In genomic region chr9:23598994-23599393, GRCh38 we compare ENCODE assay signal across 26 cellular contexts.
DNase-seq lines count a peak whose midpoint lies in the region; ATAC-seq and TF ChIP-seq lines count a peak whose summit lies in the region.
"Had no signal": no experiment of that assay in that cellular context is flagged by ENCODE, and none has a peak within 500 bp of the region (broad histone marks: within the 10 kb centered on the region; RNA-seq: fewer than 3 reads in every experiment).

No MANE protein-coding gene starts in this region.

- no peaks in the 10 kb centered on the region for H4K20me1 ChIP-seq in smooth muscle cell (ENCODE audit: low read depth)

- H3K36me3 ChIP-seq in lower lobe of right lung = no peaks in the 10 kb centered on the region
- H3K36me3 ChIP-seq in smooth muscle cell (ENCODE audit: low read depth) = no peaks in the 10 kb centered on the region
- H3K36me3 ChIP-seq: right atrium auricular region, upper lobe of left lung had no signal

- no peaks in the 10 kb centered on the region for H3K4me1 ChIP-seq in lower lobe of right lung
- H3K4me1 ChIP-seq in smooth muscle cell (ENCODE audit: low read depth) = no peaks in the 10 kb centered on the region
- H3K4me1 ChIP-seq: Caco-2, right atrium auricular region, upper lobe of left lung had no signal

- H3K27ac ChIP-seq in lower lobe of right lung (no peak overlapping the region), smooth muscle cell (ENCODE audit: low read depth) (no peak overlapping the region)
- H3K27ac ChIP-seq: KMS-11, right atrium auricular region, upper lobe of left lung had no signal

- H2AFZ ChIP-seq in smooth muscle cell (ENCODE audit: low read depth) = no peak overlapping the region

- H3K4me3 ChIP-seq in epithelial cell of esophagus (ENCODE audit: low read length) (no peak overlapping the region), lower lobe of right lung (no peak overlapping the region), smooth muscle cell (no peak overlapping the region)
- H3K4me3 ChIP-seq: GM12878, right atrium auricular region, upper lobe of left lung had no signal

- ATAC-seq in lower lobe of right lung = peak; percentile 42 to 70
- ATAC-seq in HG02759 (IDR thresholded peaks at IDR 0.05; ENCODE audit: unreplicated experiment) = no peak
- ATAC-seq: activated CD4-positive, alpha-beta T cell treated with anti-CD3 and anti-CD28 coated beads for 36 hours; GM12878; natural killer cell treated with Interleukin-12 subunit alpha and Interleukin-12 subunit beta and Interleukin-15 and Interleukin-18, amount 100 ng/mL, for 72 hours; SK-N-SH treated with all-trans-retinoic acid at 6 μM for 48 hours; T-helper 17 cell had no signal

- H3K27me3 ChIP-seq in lower lobe of right lung (ENCODE audit: low read depth) = no peaks in the 10 kb centered on the region
- no peaks in the 10 kb centered on the region for H3K27me3 ChIP-seq in smooth muscle cell (ENCODE audit: low read depth)
- H3K27me3 ChIP-seq: right atrium auricular region, upper lobe of left lung had no signal

- intact Hi-C loops in lower lobe of right lung (cut with DNase I) = no loop called here

- WGBS in smooth muscle cell (ENCODE audit: low lambda C conversion rate) = 84% methylated on average over 2 of the region's 2 CpGs

- no peak overlapping the region for H3K4me2 ChIP-seq in smooth muscle cell
- H3K4me2 ChIP-seq: KMS-11 had no signal

- H3K9me3 ChIP-seq in lower lobe of right lung (no peaks in the 10 kb centered on the region), smooth muscle cell (replicated peaks; ENCODE audit: low read depth) (no peaks in the 10 kb centered on the region)
- H3K9me3 ChIP-seq: Caco-2, right atrium auricular region, upper lobe of left lung had no signal

- no peaks in the 10 kb centered on the region for H3K79me2 ChIP-seq in smooth muscle cell (ENCODE audit: low read depth)

- H3F3A ChIP-seq in smooth muscle cell (ENCODE audit: low read depth) = peaks cover 3% of the 10 kb centered on the region

- H3K9ac ChIP-seq in smooth muscle cell (ENCODE audit: low read depth) = no peak overlapping the region
- H3K9ac ChIP-seq: KMS-11 had no signal

- DNase-seq in DMS53 treated with DMSO at 0.1 percent for 48 hours (lab: John Stamatoyannopoulos, UW; ENCODE audit: unreplicated experiment) (peak; percentile 92), NCI-H526 treated with DMSO at 0.1 percent for 48 hours (lab: John Stamatoyannopoulos, UW) (peak; percentile 58), epithelial cell of esophagus (ENCODE audit: low read depth) (peak; percentile 85), lower lobe of right lung (no peak), GF-D8 (lab: John Stamatoyannopoulos, UW) (no peak), smooth muscle cell (lab: John Stamatoyannopoulos, UW; ENCODE audit: unreplicated experiment) (no peak)
- DNase-seq: activated CD4-positive, alpha-beta T cell treated with anti-CD3 and anti-CD28 coated beads for 36 hours; activated effector memory CD4-positive, alpha-beta T cell treated with Interleukin-2 at 50 U/mL for 16 hours; activated naive CD8-positive, alpha-beta T cell treated with anti-CD3 and anti-CD28 coated beads for 36 hours; activated T-cell treated with anti-CD3 and anti-CD28 coated beads for 4 hours; aorta; C1 segment of cervical spinal cord; Caco-2; central memory CD4-positive, alpha-beta T cell; MV-4-11; NCI-H1694 treated with DMSO at 0.1 percent for 48 hours; NCI-H82; stimulated activated CD4-positive, alpha-beta T cell treated with anti-CD3 and anti-CD28 coated beads, Interleukin-4, amount 100 ng/mL, for 1 hour; T-helper 17 cell; upper lobe of left lung had no signal

- TF ChIP-seq CTCF in epithelial cell of esophagus (IDR thresholded peaks at IDR 0.05; ENCODE audit: insufficient read depth, low read depth, low read length, missing control alignments) (no peak), lower lobe of right lung (IDR thresholded peaks at IDR 0.05) (no peak), smooth muscle cell (IDR thresholded peaks at IDR 0.05; ENCODE audit: borderline replicate concordance, insufficient read depth, poor library complexity, severe bottlenecking) (no peak)

Comparison
In these comparisons a context has a peak if more than half of its experiments do, and no peak if none do; other contexts are left out.
1. DNase-seq: peak in DMS53 treated with DMSO at 0.1 percent for 48 hours (single experiment), NCI-H526 treated with DMSO at 0.1 percent for 48 hours (single experiment) and epithelial cell of esophagus (single experiment); none in lower lobe of right lung (single experiment), GF-D8 (single experiment) and smooth muscle cell (single experiment).